12 cellular contexts compared by ENCODE assay signal in the genomic region with DNA sequence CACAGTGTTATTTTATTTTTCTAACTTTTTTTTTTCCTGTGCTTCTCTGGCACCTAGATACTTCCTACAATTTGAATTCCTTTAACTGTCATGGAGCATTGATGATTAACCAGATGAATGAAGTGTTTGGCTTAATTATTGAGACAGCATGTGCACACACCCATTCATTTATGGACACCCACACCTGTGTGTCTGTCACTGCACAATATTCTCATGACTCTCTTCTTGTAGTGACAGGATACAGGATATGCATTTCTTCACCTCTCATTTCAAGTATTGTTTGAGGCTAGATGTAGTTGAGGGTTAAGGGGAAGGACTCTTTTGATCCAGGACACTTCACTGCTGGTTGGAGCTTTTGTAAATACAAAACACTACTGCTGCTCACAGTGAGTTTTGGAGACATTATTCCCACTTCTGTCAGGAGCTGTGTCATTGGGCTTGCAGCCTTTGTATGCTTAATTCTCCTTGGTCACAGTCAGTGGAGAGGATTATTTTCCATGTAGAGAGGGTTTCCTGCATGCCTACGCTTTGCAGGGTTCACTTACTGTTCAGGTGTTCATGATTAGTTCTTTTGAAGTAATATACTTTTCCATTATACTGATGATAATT. TPM values are rescaled to one million over a fixed set of nuclear protein-coding genes. Genes with fewer than 3 reads are reported as not detected.
DNase-seq lines count a peak whose midpoint lies in the region; ATAC-seq and TF ChIP-seq lines count a peak whose summit lies in the region.
"Had no signal": no experiment of that assay in that cellular context is flagged by ENCODE, and none has a peak within 500 bp of the region (broad histone marks: within the 10 kb centered on the region; RNA-seq: fewer than 3 reads in every experiment).

No MANE protein-coding gene starts in this region.

- H3F3A ChIP-seq in GM23248 (ENCODE audit: insufficient read depth), result peaks cover 36% of the 10 kb centered on the region

- H3K9me2 ChIP-seq in HCT116 (ENCODE audit: insufficient read depth) (no peaks in the 10 kb centered on the region), GM23248 (ENCODE audit: insufficient read depth) (no peaks in the 10 kb centered on the region)

- H3K27ac ChIP-seq in A673 (ENCODE audit: low read depth, low read length, poor library complexity, severe bottlenecking) (peak overlapping the region; percentile 22), HCT116 (ENCODE audit: low read depth, low read length) (peak overlapping the region; percentile 37; the same call in 1 of the 2 replicates), colonic mucosa (peak overlapping the region; percentile 91), RWPE1 (no peak overlapping the region), GM23248 (no peak overlapping the region)
- H3K27ac ChIP-seq in naive thymus-derived CD4-positive, alpha-beta T cell (ENCODE audit: low read depth, low read length), result no peak overlapping the region

- POLR2A ChIA-PET in A673 (lab: Charles Lee; ENCODE audit: low non-redundant PET), result no interaction called here
- POLR2A ChIA-PET in HCT116 (lab: Charles Lee), result no interaction called here
- POLR2A ChIA-PET in naive thymus-derived CD4-positive, alpha-beta T cell (lab: Charles Lee), result no interaction called here
- POLR2A ChIA-PET in RWPE1 (lab: Yijun Ruan, JAX; ENCODE audit: low non-redundant PET), result no interaction called here
- POLR2A ChIA-PET in activated CD4-positive, alpha-beta memory T cell treated with anti-CD3 and anti-CD28 coated beads, Interleukin-2, amount 10 ng/mL, durations not matched to agents 7 days and 5 days (lab: Charles Lee), result no interaction called here

- H2AFZ ChIP-seq in HCT116 (ENCODE audit: low read depth, low read length, poor library complexity, severe bottlenecking), result no peak overlapping the region
- H2AFZ ChIP-seq in GM23248, result no peak overlapping the region

- DNase-seq in A673 (ENCODE audit: low spot score), result no peak
- DNase-seq in HCT116 (ENCODE audit: low read depth, low spot score), result no peak
- DNase-seq in colonic mucosa, result no peak
- no peak for DNase-seq in naive thymus-derived CD4-positive, alpha-beta T cell
- DNase-seq in GM20000 (ENCODE audit: low spot score), result no peak
- DNase-seq in RWPE1 (ENCODE audit: low spot score), result no peak
- DNase-seq in GM23248, result no peak
- DNase-seq in activated CD4-positive, alpha-beta memory T cell treated with anti-CD3 and anti-CD28 coated beads, Interleukin-2, amount 10 ng/mL, durations not matched to agents 7 days and 5 days, result no peak
- DNase-seq: activated CD4-positive, alpha-beta T cell treated with anti-CD3 and anti-CD28 coated beads, Interleukin-2, amount 50 U/mL, for 1 hour; activated naive CD4-positive, alpha-beta T cell treated with anti-CD3 and anti-CD28 coated beads, Interleukin-2, amount 50 U/mL, for 16 hours had no signal

- TF ChIP-seq POLR2A in HCT116 (IDR thresholded peaks at IDR 0.05; ENCODE audit: borderline replicate concordance, extremely low read depth, insufficient read depth, insufficient read length), result no peak

- no peak for TF ChIP-seq CTCF in A673 (conservative IDR thresholded peaks at IDR 0.05; ENCODE audit: low read depth, low read length)
- no peak for TF ChIP-seq CTCF in HCT116 (IDR thresholded peaks at IDR 0.05 in 2 of 3, conservative IDR thresholded peaks at IDR 0.05 in 1 of 3; ENCODE audit: borderline replicate concordance in 1 of 3, insufficient read depth in 1 of 3, low read depth in 2 of 3, low read length in 2 of 3)
- no peak for TF ChIP-seq CTCF in colonic mucosa (IDR thresholded peaks at IDR 0.05)
- no peak for TF ChIP-seq CTCF in GM20000 (IDR thresholded peaks at IDR 0.05; ENCODE audit: extremely low read depth, missing control alignments)
- TF ChIP-seq CTCF in RWPE1 (conservative IDR thresholded peaks at IDR 0.05; ENCODE audit: low read depth), result no peak

- H3K9ac ChIP-seq in HCT116 (ENCODE audit: low read length), result no peak overlapping the region
- H3K9ac ChIP-seq in colonic mucosa (ENCODE audit: low read depth in 2 of 2, low read length in 2 of 2), result peak overlapping the region in 1 of 2 donors; percentile 83
- no peak overlapping the region for H3K9ac ChIP-seq in GM23248

- peaks cover 5 to 42% (median 14%) of the 10 kb centered on the region in 5 donors for H3K36me3 Mint-ChIP-seq in naive thymus-derived CD4-positive, alpha-beta T cell
- H3K36me3 Mint-ChIP-seq in activated CD4-positive, alpha-beta memory T cell treated with anti-CD3 and anti-CD28 coated beads, Interleukin-2, amount 10 ng/mL, durations not matched to agents 7 days and 5 days (ENCODE audit: low read depth), result peaks cover 48% of the 10 kb centered on the region

- no TSS peak for BruUV-seq in A673 (replicated peaks; lab: Mats Ljungman, UMichigan)
- BruUV-seq in HCT116 (replicated peaks; lab: Mats Ljungman, UMichigan), result TSS peak; percentile 20

- H3K27ac Mint-ChIP-seq in naive thymus-derived CD4-positive, alpha-beta T cell, result peak overlapping the region in 5 of 9 donors; percentile 12 to 24 (median 18)
- H3K27ac Mint-ChIP-seq in activated CD4-positive, alpha-beta memory T cell treated with anti-CD3 and anti-CD28 coated beads, Interleukin-2, amount 10 ng/mL, durations not matched to agents 7 days and 5 days, result no peak overlapping the region

- no peaks in the 10 kb centered on the region for H3K9me3 Mint-ChIP-seq in naive thymus-derived CD4-positive, alpha-beta T cell
- no peaks in the 10 kb centered on the region for H3K9me3 Mint-ChIP-seq in activated CD4-positive, alpha-beta memory T cell treated with anti-CD3 and anti-CD28 coated beads, Interleukin-2, amount 10 ng/mL, durations not matched to agents 7 days and 5 days
- H3K9me3 Mint-ChIP-seq: CD4-positive, CD25-positive, alpha-beta regulatory T cell had no signal

- RAD21 ChIA-PET in HCT116 (lab: Charles Lee; ENCODE audit: low non-redundant PET in 1 of 2, low total read pairs in 2 of 2, uncharacterized antibody in 2 of 2, unreplicated experiment in 2 of 2), result no interaction called here

- in situ Hi-C loops in GM23248 (cut with MboI), result no loop called here

- CTCF ChIA-PET in A673 (lab: Charles Lee), result no interaction called here
- CTCF ChIA-PET in HCT116 (lab: Charles Lee), result no interaction called here
- CTCF ChIA-PET in naive thymus-derived CD4-positive, alpha-beta T cell (lab: Charles Lee), result no interaction called here
- CTCF ChIA-PET in RWPE1 (lab: Yijun Ruan, JAX), result no interaction called here
- CTCF ChIA-PET in activated CD4-positive, alpha-beta memory T cell treated with anti-CD3 and anti-CD28 coated beads, Interleukin-2, amount 10 ng/mL, durations not matched to agents 7 days and 5 days (lab: Charles Lee), result no interaction called here

- no peak for ATAC-seq in HCT116
- no peak for ATAC-seq in naive thymus-derived CD4-positive, alpha-beta T cell

- H3K79me2 ChIP-seq in HCT116 (ENCODE audit: insufficient read depth, low read length) (peaks cover 93% of the 10 kb centered on the region), GM23248 (ENCODE audit: insufficient read depth) (peaks cover 88% of the 10 kb centered on the region)

- peaks cover 48 to 76% (median 70%) of the 10 kb centered on the region in 7 donors for H3K4me1 Mint-ChIP-seq in naive thymus-derived CD4-positive, alpha-beta T cell
- H3K4me1 Mint-ChIP-seq in activated CD4-positive, alpha-beta memory T cell treated with anti-CD3 and anti-CD28 coated beads, Interleukin-2, amount 10 ng/mL, durations not matched to agents 7 days and 5 days, result peaks cover 46% of the 10 kb centered on the region

- WGBS in GM23248 (ENCODE audit: low coverage in 1 of 2, low lambda C conversion rate in 2 of 2, missing lambda C conversion rate in 2 of 2), 2 experiments, result 90 to 100% methylated on average over 1 of the region's 1 CpG

- H3K9me3 ChIP-seq in A673 (ENCODE audit: low read depth, low read length, poor library complexity, severe bottlenecking) (no peaks in the 10 kb centered on the region), HCT116 (ENCODE audit: control insufficient read depth in 1 of 2, insufficient read depth in 1 of 2, low read depth in 1 of 2, low read length in 2 of 2) (no peaks in the 10 kb centered on the region), colonic mucosa (no peaks in the 10 kb centered on the region), GM23248 (ENCODE audit: low read depth) (no peaks in the 10 kb centered on the region)
- no peaks in the 10 kb centered on the region for H3K9me3 ChIP-seq in naive thymus-derived CD4-positive, alpha-beta T cell (ENCODE audit: control insufficient read depth in 2 of 3, low read length in 3 of 3)
- H3K9me3 ChIP-seq: vagina had no signal

- H3K27me3 ChIP-seq in A673 (replicated peaks; ENCODE audit: insufficient read depth, low read depth, low read length, poor library complexity), result no peaks in the 10 kb centered on the region
- H3K27me3 ChIP-seq in HCT116 (ENCODE audit: insufficient read depth, low read length), result no peaks in the 10 kb centered on the region
- no peaks in the 10 kb centered on the region for H3K27me3 ChIP-seq in colonic mucosa
- no peaks in the 10 kb centered on the region for H3K27me3 ChIP-seq in naive thymus-derived CD4-positive, alpha-beta T cell (ENCODE audit: control insufficient read depth in 2 of 2, insufficient read depth in 2 of 2, low read length in 2 of 2)
- no peaks in the 10 kb centered on the region for H3K27me3 ChIP-seq in GM23248 (replicated peaks; ENCODE audit: insufficient read depth)
- H3K27me3 ChIP-seq: vagina had no signal

- H3K4me2 ChIP-seq in HCT116 (ENCODE audit: low read length) (no peak overlapping the region), GM23248 (ENCODE audit: unreplicated experiment) (no peak overlapping the region)

- intact Hi-C loops in A673 (cut with micrococcal nuclease; ENCODE audit: unreplicated experiment), result no loop called here
- intact Hi-C loops in HCT116 (cut with micrococcal nuclease), result no loop called here
- intact Hi-C loops in colonic mucosa (cut with DNase I), result no loop called here
- intact Hi-C loops in naive thymus-derived CD4-positive, alpha-beta T cell (cut with micrococcal nuclease), result no loop called here

- H3K36me3 ChIP-seq in A673 (ENCODE audit: insufficient read depth, low read length, poor library complexity, severe bottlenecking), result peaks cover 37% of the 10 kb centered on the region
- H3K36me3 ChIP-seq in HCT116 (ENCODE audit: control insufficient read depth in 1 of 2, insufficient read depth in 2 of 2, low read length in 2 of 2), result peaks cover 21 to 39% of the 10 kb centered on the region in 2 experiments
- H3K36me3 ChIP-seq in colonic mucosa, result no peaks in the 10 kb centered on the region
- no peaks in the 10 kb centered on the region for H3K36me3 ChIP-seq in naive thymus-derived CD4-positive, alpha-beta T cell (ENCODE audit: control insufficient read depth in 2 of 3, insufficient read depth in 3 of 3, low read length in 3 of 3)
- peaks cover 10% of the 10 kb centered on the region for H3K36me3 ChIP-seq in GM23248 (ENCODE audit: low read depth)

- no peak for TF ChIP-seq RAD21 in HCT116 (IDR thresholded peaks at IDR 0.05; ENCODE audit: low read depth)

- H3K4me3 Mint-ChIP-seq in naive thymus-derived CD4-positive, alpha-beta T cell, result peak overlapping the region in 7 of 10 donors; percentile 6 to 72 (median 36)
- H3K4me3 Mint-ChIP-seq in activated CD4-positive, alpha-beta memory T cell treated with anti-CD3 and anti-CD28 coated beads, Interleukin-2, amount 10 ng/mL, durations not matched to agents 7 days and 5 days, result no peak overlapping the region
- H3K4me3 Mint-ChIP-seq: CD4-positive, CD25-positive, alpha-beta regulatory T cell had no signal

- H4K20me1 ChIP-seq in HCT116 (ENCODE audit: insufficient read depth), result no peaks in the 10 kb centered on the region
- peaks cover 7% of the 10 kb centered on the region; the same call in 1 of the 2 replicates for H4K20me1 ChIP-seq in GM23248 (ENCODE audit: insufficient read depth)

- no peaks in the 10 kb centered on the region for H3K27me3 Mint-ChIP-seq in naive thymus-derived CD4-positive, alpha-beta T cell
- H3K27me3 Mint-ChIP-seq in activated CD4-positive, alpha-beta memory T cell treated with anti-CD3 and anti-CD28 coated beads, Interleukin-2, amount 10 ng/mL, durations not matched to agents 7 days and 5 days, result no peaks in the 10 kb centered on the region
- H3K27me3 Mint-ChIP-seq: CD4-positive, CD25-positive, alpha-beta regulatory T cell had no signal

- H3K4me3 ChIP-seq in A673 (ENCODE audit: low read depth, low read length, poor library complexity, severe bottlenecking), result no peak overlapping the region
- no peak overlapping the region for H3K4me3 ChIP-seq in HCT116 (replicated peaks in 1 of 2; ENCODE audit: low read depth in 1 of 2, low read length in 2 of 2)
- no peak overlapping the region for H3K4me3 ChIP-seq in colonic mucosa
- H3K4me3 ChIP-seq in naive thymus-derived CD4-positive, alpha-beta T cell (ENCODE audit: low read length), result no peak overlapping the region
- H3K4me3 ChIP-seq in GM23248, result no peak overlapping the region
- H3K4me3 ChIP-seq: vagina had no signal

- peaks cover 4% of the 10 kb centered on the region for H3K4me1 ChIP-seq in A673 (ENCODE audit: insufficient read depth, low read length, poor library complexity, severe bottlenecking)
- peaks cover 14 to 21% of the 10 kb centered on the region in 2 experiments for H3K4me1 ChIP-seq in HCT116 (ENCODE audit: control insufficient read depth in 1 of 2, insufficient read depth in 2 of 2, low read length in 2 of 2)
- H3K4me1 ChIP-seq in colonic mucosa, result peaks cover 20% of the 10 kb centered on the region
- H3K4me1 ChIP-seq in naive thymus-derived CD4-positive, alpha-beta T cell (ENCODE audit: control insufficient read depth in 2 of 2, insufficient read depth in 2 of 2, low read length in 2 of 2), result peaks cover 7 to 48% of the 10 kb centered on the region in 2 donors
- H3K4me1 ChIP-seq in GM23248 (ENCODE audit: insufficient read depth), result peaks cover 22% of the 10 kb centered on the region

RNA-seq across cellular contexts. Expression of a gene that starts 33.5 kb away (rescaled TPM):
- 55.6 and 56.7 TPM in 2 replicates for total RNA-seq in A673 (2021)
- 40.8 TPM for total RNA-seq in HCT116 (2021; ENCODE audit: unreplicated experiment)
- polyA plus RNA-seq in HCT116 (2012), result 9.6 and 11.5 TPM in 2 replicates
- 10 to 100 TPM; 45.3 to 55.3 TPM for total RNA-seq in colonic mucosa
- 10 to 100 TPM; 39.5 to 69.0 (median 51.3) TPM for total RNA-seq in naive thymus-derived CD4-positive, alpha-beta T cell
- polyA plus RNA-seq in naive thymus-derived CD4-positive, alpha-beta T cell, result 10 to 100 TPM; 14.6 to 18.4 TPM
- 34.0 and 39.1 TPM in 2 replicates for total RNA-seq in GM23248 (2014; rRNA removed; shearing (Covaris generic))
- 21.1 and 23.9 TPM in 2 replicates for polyA plus RNA-seq in GM23248 (2016; fragmentation: Nextera tagmentation; extraction: Ambion mirVana)
- 10 to 100 TPM; 33.2 to 37.9 TPM for total RNA-seq in activated CD4-positive, alpha-beta memory T cell treated with anti-CD3 and anti-CD28 coated beads, Interleukin-2, amount 10 ng/mL, durations not matched to agents 7 days and 5 days

RNA-seq across cellular contexts. Expression of a gene that starts 59.3 kb away (rescaled TPM):
- total RNA-seq in A673 (2021), result not detected in 2 replicates
- total RNA-seq in HCT116 (2021; ENCODE audit: unreplicated experiment), result 0.57 TPM
- 0.14 and 0.42 TPM in 2 replicates for polyA plus RNA-seq in HCT116 (2012)
- 1 to 10 TPM; 2.6 to 3.7 TPM for total RNA-seq in colonic mucosa
- total RNA-seq in naive thymus-derived CD4-positive, alpha-beta T cell, result under 1 TPM in 4 of 5 experiments, not detected in 1; 0.14 to 0.77 (median 0.42) TPM
- polyA plus RNA-seq in naive thymus-derived CD4-positive, alpha-beta T cell, result not detected
- total RNA-seq in GM23248 (2014; rRNA removed; shearing (Covaris generic)), result 0.38 and 1.3 TPM in 2 replicates
- polyA plus RNA-seq in GM23248 (2016; fragmentation: Nextera tagmentation; extraction: Ambion mirVana), result 5.0 and 5.1 TPM in 2 replicates
- total RNA-seq in activated CD4-positive, alpha-beta memory T cell treated with anti-CD3 and anti-CD28 coated beads, Interleukin-2, amount 10 ng/mL, durations not matched to agents 7 days and 5 days, result not detected
- total RNA-seq: CD4-positive, CD25-positive, alpha-beta regulatory T cell had no signal
- polyA plus RNA-seq: CD4-positive, CD25-positive, alpha-beta regulatory T cell had no signal

Comparison
In these comparisons a context has a peak if more than half of its experiments do, and no peak if none do; other contexts are left out.
1. H3K27ac ChIP-seq: peak in A673 (single experiment), HCT116 (single experiment) and colonic mucosa (single experiment); none in naive thymus-derived CD4-positive, alpha-beta T cell (single experiment), RWPE1 (single experiment) and GM23248 (single experiment).